In the genomic region with DNA sequence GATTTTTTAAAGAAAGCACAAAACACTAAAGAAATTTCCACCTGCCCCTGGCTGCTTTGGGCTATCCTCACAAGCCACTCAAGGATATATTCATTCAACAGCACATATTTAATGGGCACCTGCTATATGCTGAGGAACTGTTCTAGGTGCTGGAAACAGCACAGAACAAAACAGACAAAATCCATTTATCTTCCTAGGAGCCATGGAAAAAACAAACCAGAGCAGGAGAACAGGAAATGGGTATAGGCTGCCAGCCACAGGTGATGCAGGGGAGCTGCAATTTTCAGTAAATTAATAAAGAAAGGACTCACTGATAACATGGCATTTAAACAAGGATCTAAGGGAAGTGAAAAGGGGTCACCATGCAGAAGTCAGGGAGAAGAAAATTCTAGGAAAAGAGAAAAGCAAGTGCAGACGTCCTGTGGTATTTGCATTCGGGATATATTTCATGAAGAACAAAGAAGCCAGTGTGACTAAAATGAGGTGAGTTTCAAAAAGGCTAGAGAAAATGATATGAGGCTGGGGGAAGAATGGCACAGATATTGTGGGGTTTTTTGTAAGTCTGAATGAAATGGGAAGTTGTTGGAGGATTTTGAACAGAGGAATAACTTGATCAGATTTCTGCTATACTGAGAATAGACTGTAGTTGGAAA, we compare ENCODE assay signal across 12 cellular contexts.
"Had no signal": no experiment of that assay in that cellular context is flagged by ENCODE, and none has a peak within 500 bp of the region (broad histone marks: within the 10 kb centered on the region; RNA-seq: fewer than 3 reads in every experiment).

No MANE protein-coding gene starts in this region.

- H3K27me3 ChIP-seq: cardiac muscle cell, neural progenitor cell, testis had no signal

- H3K4me3 Mint-ChIP-seq: activated CD4-positive, alpha-beta memory T cell treated with anti-CD3 and anti-CD28 coated beads for 36 hours; activated naive CD8-positive, alpha-beta T cell; activated T-cell treated with anti-CD3 and anti-CD28 coated beads, Interleukin-2, amount 50 U/mL, for 4 hours; mesothelial cell of epicardium; neural progenitor cell; stimulated activated naive CD8-positive, alpha-beta T cell treated with anti-CD3 and anti-CD28 coated beads, Interleukin-15, Interleukin-2, amounts not matched to agents 100 ng/mL and 50 ng/mL, for 24 hours; T-helper 2 cell treated with Interferon-gamma antibody and Interleukin-4, amounts not matched to agents 5 μg/mL and 100 μg/mL, for 36 hours had no signal

- H3K27me3 Mint-ChIP-seq: activated CD4-positive, alpha-beta memory T cell treated with anti-CD3 and anti-CD28 coated beads for 36 hours had no signal

- H3K9me3 Mint-ChIP-seq: activated CD4-positive, alpha-beta memory T cell treated with anti-CD3 and anti-CD28 coated beads for 36 hours; activated T-cell treated with anti-CD3 and anti-CD28 coated beads, Interleukin-2, amount 50 U/mL, for 4 hours; neural progenitor cell; stimulated activated naive CD8-positive, alpha-beta T cell treated with anti-CD3 and anti-CD28 coated beads, Interleukin-15, Interleukin-2, amounts not matched to agents 100 ng/mL and 50 ng/mL, for 24 hours; T-helper 2 cell treated with Interferon-gamma antibody and Interleukin-4, amounts not matched to agents 5 μg/mL and 100 μg/mL, for 36 hours had no signal

- H3K9me3 ChIP-seq: testis had no signal

- H3K36me3 Mint-ChIP-seq: activated CD4-positive, alpha-beta memory T cell treated with anti-CD3 and anti-CD28 coated beads for 36 hours; activated naive CD8-positive, alpha-beta T cell; mesothelial cell of epicardium; neural progenitor cell had no signal

- H3K4me1 Mint-ChIP-seq: neural progenitor cell had no signal

- DNase-seq: activated CD4-positive, alpha-beta memory T cell treated with anti-CD3 and anti-CD28 coated beads for 36 hours; activated effector memory CD4-positive, alpha-beta T cell treated with anti-CD3 and anti-CD28 coated beads, Interleukin-2, amount 50 U/mL, for 16 hours; activated T-cell treated with anti-CD3 and anti-CD28 coated beads, Interleukin-2, amount 50 U/mL, for 4 hours; stimulated activated CD4-positive, alpha-beta T cell treated with anti-CD3 and anti-CD28 coated beads, Interleukin-4, amount 100 ng/mL, for 24 hours; testis had no signal

- H3K27ac Mint-ChIP-seq: activated CD4-positive, alpha-beta memory T cell treated with anti-CD3 and anti-CD28 coated beads for 36 hours; activated naive CD8-positive, alpha-beta T cell; mesothelial cell of epicardium; neural progenitor cell; stimulated activated naive CD8-positive, alpha-beta T cell treated with anti-CD3 and anti-CD28 coated beads, Interleukin-15, Interleukin-2, amounts not matched to agents 100 ng/mL and 50 ng/mL, for 24 hours; T-helper 2 cell treated with Interferon-gamma antibody and Interleukin-4, amounts not matched to agents 5 μg/mL and 100 μg/mL, for 36 hours had no signal

- ATAC-seq: activated T-cell treated with anti-CD3 and anti-CD28 coated beads, Interleukin-2, amount 50 U/mL, for 4 hours had no signal

- H3K27ac ChIP-seq: cardiac muscle cell, neural progenitor cell, parathyroid adenoma, testis had no signal
